ENCODE assay signal across 8 cellular contexts in genomic region chr11:1263036-1263435, GRCh38. TPM values are rescaled to one million over a fixed set of nuclear protein-coding genes. Genes with fewer than 3 reads are reported as not detected.
DNase-seq lines count a peak whose midpoint lies in the region; ATAC-seq and TF ChIP-seq lines count a peak whose summit lies in the region.

No MANE protein-coding gene starts in this region.

- no peak for TF ChIP-seq POLR2A in GM18505 (IDR thresholded peaks at IDR 0.05; ENCODE audit: borderline replicate concordance, extremely low read depth, insufficient read depth, insufficient read length)

- peak; percentile 11 for ATAC-seq in GM18505 (IDR thresholded peaks at IDR 0.05; ENCODE audit: unreplicated experiment)
- ATAC-seq in psoas muscle = peak in 2 of 4 donors; percentile 1
- ATAC-seq in GM19452 (IDR thresholded peaks at IDR 0.05; ENCODE audit: unreplicated experiment) = no peak

- H3K9me3 ChIP-seq in OCI-LY7 (ENCODE audit: low read length) (peaks cover 8% of the 10 kb centered on the region; the same call in 1 of the 2 replicates), psoas muscle (no peaks in the 10 kb centered on the region)

- 55 to 86% (median 57%) methylated on average over 4 to 8 of the region's 8 CpGs for WGBS in psoas muscle, 3 donors

- no TSS peak for BruUV-seq in OCI-LY7 (replicated peaks; lab: Mats Ljungman, UMichigan)

- H3K36me3 ChIP-seq in OCI-LY7 (ENCODE audit: insufficient read depth, low read length) (no peaks in the 10 kb centered on the region), psoas muscle (ENCODE audit: insufficient read depth in 1 of 2, low read depth in 1 of 2) (no peaks in the 10 kb centered on the region)

- H3K9me2 ChIP-seq in OCI-LY7 (ENCODE audit: insufficient read depth, low read length) = no peaks in the 10 kb centered on the region

- no peaks in the 10 kb centered on the region for H3K79me2 ChIP-seq in OCI-LY7 (ENCODE audit: insufficient read depth, low read depth, low read length)

- no peaks in the 10 kb centered on the region for H3K27me3 ChIP-seq in psoas muscle (ENCODE audit: insufficient read depth in 3 of 3, low read length in 2 of 3)

- no peak overlapping the region for H3K27ac ChIP-seq in OCI-LY7 (ENCODE audit: low read depth, low read length, poor library complexity, severe bottlenecking)
- no peak overlapping the region for H3K27ac ChIP-seq in psoas muscle

- H3K4me3 ChIP-seq in OCI-LY7 (ENCODE audit: low read depth, low read length, poor library complexity, severe bottlenecking) (peak overlapping the region; percentile 62), epithelial cell of esophagus (ENCODE audit: low read length) (peak overlapping the region; percentile 27), psoas muscle (peak overlapping the region; percentile 70)

- DNase-seq in OCI-LY7 (ENCODE audit: low spot score) (no peak), epithelial cell of esophagus (ENCODE audit: low read depth) (no peak), psoas muscle (peak in 1 of 2 donors; percentile 53), DMS 273 (lab: John Stamatoyannopoulos, UW; ENCODE audit: unreplicated experiment) (no peak), NCI-H524 treated with DMSO at 0.1 percent for 48 hours (lab: John Stamatoyannopoulos, UW) (no peak), NCI-H69 (lab: John Stamatoyannopoulos, UW) (no peak)

- CTCF ChIA-PET in OCI-LY7 (lab: Charles Lee; ENCODE audit: unreplicated experiment) = no interaction called here

- POLR2A ChIA-PET in OCI-LY7 (lab: Charles Lee) = interaction anchor here (0.6 kb wide), 1 partner anchor 302 kb away, joined by 5 read pairs; no protein-coding TSS in a partner anchor

- H3K4me1 ChIP-seq in OCI-LY7 (ENCODE audit: insufficient read depth, low read length, poor library complexity, severe bottlenecking) = peaks cover 11% of the 10 kb centered on the region
- peaks cover 14% of the 10 kb centered on the region for H3K4me1 ChIP-seq in psoas muscle

- peak overlapping the region; percentile 81; the same call in 1 of the 2 replicates for H2AFZ ChIP-seq in OCI-LY7 (ENCODE audit: low read length)

- TF ChIP-seq CTCF in OCI-LY7 (conservative IDR thresholded peaks at IDR 0.05; ENCODE audit: low read length) (no peak), epithelial cell of esophagus (IDR thresholded peaks at IDR 0.05; ENCODE audit: insufficient read depth, low read depth, low read length, missing control alignments) (no peak), psoas muscle (IDR thresholded peaks at IDR 0.05) (no peak)

- H4K20me1 ChIP-seq in OCI-LY7 (ENCODE audit: insufficient read depth, low read length) = no peaks in the 10 kb centered on the region

- intact Hi-C loops in OCI-LY7 (cut with micrococcal nuclease; ENCODE audit: unreplicated experiment) = no loop called here
- intact Hi-C loops in psoas muscle (cut with DNase I) = no loop called here

- H3K4me2 ChIP-seq in OCI-LY7 (ENCODE audit: low read length) = peak overlapping the region; percentile 76

RNA-seq across cellular contexts. Expression of gene MUC5B, which starts 40.2 kb away (rescaled TPM):
- under 0.01 TPM in 1 of 2 replicates, not detected in the other for total RNA-seq in OCI-LY7 (2014; rRNA removed; shearing (Covaris generic))
- total RNA-seq in OCI-LY7 (2022) (0.02 TPM in 1 of 2 replicates, not detected in the other), psoas muscle (under 1 TPM in 3 of 4 donors, not detected in 1; 0.02 to 0.41 (median 0.20) TPM)
- polyA plus RNA-seq in psoas muscle = under 1 TPM in 1 of 3 donors, not detected in 2; under 0.01 TPM

RNA-seq across cellular contexts. Expression of gene TOLLIP, which starts 46.4 kb away (rescaled TPM):
- 15.9 and 21.7 TPM in 2 replicates for total RNA-seq in OCI-LY7 (2014; rRNA removed; shearing (Covaris generic))
- 37.1 and 37.5 TPM in 2 replicates for total RNA-seq in OCI-LY7 (2022)
- 10 to 100 TPM; 45.0 to 74.6 (median 65.6) TPM for total RNA-seq in psoas muscle
- polyA plus RNA-seq in psoas muscle = 10 to 100 TPM; 33.5 to 56.4 (median 49.9) TPM
